In the genomic region with DNA sequence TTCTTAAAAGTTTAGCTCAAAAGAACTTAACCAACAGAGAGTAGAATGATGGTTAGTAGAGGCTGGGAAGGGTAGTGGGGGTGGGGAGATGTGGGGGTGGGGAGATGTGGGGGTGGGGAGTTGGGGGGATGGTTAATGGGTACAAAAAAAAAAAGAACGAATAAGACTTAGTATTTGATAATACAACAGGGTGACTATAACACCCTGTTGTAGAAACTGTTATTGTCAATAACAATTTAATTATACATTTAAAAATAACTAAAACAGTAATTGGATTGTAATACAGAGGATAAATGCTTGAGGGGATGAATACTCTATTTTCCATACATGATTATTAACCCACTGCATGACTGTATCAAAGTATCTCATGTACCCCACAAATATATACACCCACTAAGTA, we compare ENCODE assay signal across 26 cellular contexts.
"Had no signal": no experiment of that assay in that cellular context is flagged by ENCODE, and none has a peak within 500 bp of the region (broad histone marks: within the 10 kb centered on the region; RNA-seq: fewer than 3 reads in every experiment).

No MANE protein-coding gene starts in this region.

- H3K9me3 ChIP-seq: colonic mucosa, esophagus muscularis mucosa, esophagus squamous epithelium, gastrocnemius medialis, gastroesophageal sphincter, heart left ventricle, heart right ventricle had no signal

- H3K4me1 ChIP-seq: colonic mucosa, esophagus muscularis mucosa, esophagus squamous epithelium, foreskin keratinocyte, gastrocnemius medialis, gastroesophageal sphincter, heart left ventricle, heart right ventricle had no signal

- H3K27me3 Mint-ChIP-seq: dendritic cell treated with granulocyte-macrophage colony-stimulating factor and Interleukin-4, amounts not matched to agents 40 ng/mL and 50 ng/mL, for 4 days; effector memory CD8-positive, alpha-beta T cell had no signal

- H3K27ac ChIP-seq: colonic mucosa, coronary artery, dorsolateral prefrontal cortex, epithelial cell of prostate, esophagus muscularis mucosa, esophagus squamous epithelium, foreskin keratinocyte, gastrocnemius medialis, gastroesophageal sphincter, heart left ventricle, heart right ventricle had no signal

- H3K27me3 ChIP-seq: colonic mucosa, dorsolateral prefrontal cortex, esophagus muscularis mucosa, esophagus squamous epithelium, foreskin keratinocyte, gastrocnemius medialis, gastroesophageal sphincter, heart left ventricle, heart right ventricle had no signal

- H3K4me3 ChIP-seq: colonic mucosa, coronary artery, dorsolateral prefrontal cortex, esophagus muscularis mucosa, esophagus squamous epithelium, gastrocnemius medialis, gastroesophageal sphincter, heart left ventricle, heart right ventricle had no signal

- H3K9me3 Mint-ChIP-seq: dendritic cell treated with granulocyte-macrophage colony-stimulating factor and Interleukin-4, amounts not matched to agents 40 ng/mL and 50 ng/mL, for 4 days; effector memory CD8-positive, alpha-beta T cell; endodermal cell had no signal

- H3K4me1 Mint-ChIP-seq: endodermal cell had no signal

- ATAC-seq: effector memory CD8-positive, alpha-beta T cell; esophagus mucosa; foreskin keratinocyte; gastrocnemius medialis; gastroesophageal sphincter; heart left ventricle; heart right ventricle had no signal

- H3K27ac Mint-ChIP-seq: dendritic cell treated with granulocyte-macrophage colony-stimulating factor and Interleukin-4, amounts not matched to agents 40 ng/mL and 50 ng/mL, for 4 days; endodermal cell had no signal

- H3K4me3 Mint-ChIP-seq: dendritic cell treated with granulocyte-macrophage colony-stimulating factor and Interleukin-4, amounts not matched to agents 40 ng/mL and 50 ng/mL, for 4 days; effector memory CD8-positive, alpha-beta T cell; endodermal cell had no signal

- FAIRE-seq: endothelial cell of umbilical vein had no signal

- DNase-seq: colonic mucosa; cortex of kidney; dermis blood vessel endothelial cell; dorsolateral prefrontal cortex; effector CD4-positive, alpha-beta T cell; effector CD8-positive, alpha-beta T cell; effector memory CD4-positive, alpha-beta T cell; effector memory CD8-positive, alpha-beta T cell; endodermal cell; erythroblast; esophagus squamous epithelium; foreskin fibroblast; foreskin keratinocyte; foreskin melanocyte; gastrocnemius medialis; glutamatergic neuron; head of caudate nucleus; heart left ventricle; heart right ventricle had no signal

- H3K36me3 ChIP-seq: colonic mucosa had no signal
